Comparison of ENCODE assay signal across 21 cellular contexts in the genomic region with DNA sequence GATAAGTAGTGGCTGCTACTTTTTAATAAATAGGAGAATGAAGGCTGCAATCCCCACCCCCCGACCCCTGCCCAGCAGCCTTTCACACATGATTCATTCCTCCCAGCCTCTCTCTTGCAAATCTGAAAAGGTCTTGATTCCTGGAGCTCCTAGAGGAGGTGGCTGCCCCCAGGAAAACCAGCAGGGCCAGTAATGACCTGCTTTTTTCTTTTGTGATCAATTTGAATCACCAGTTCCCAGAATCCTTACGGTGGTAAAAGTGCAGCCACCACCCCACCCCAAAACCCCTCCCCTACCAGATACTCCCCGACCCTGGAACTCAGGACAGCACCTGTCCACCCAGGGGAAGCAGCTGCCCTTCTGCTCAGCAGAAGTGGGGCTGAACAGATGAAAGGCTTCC.
"Had no signal": no experiment of that assay in that cellular context is flagged by ENCODE, and none has a peak within 500 bp of the region (broad histone marks: within the 10 kb centered on the region; RNA-seq: fewer than 3 reads in every experiment).

No MANE protein-coding gene starts in this region.

- H3K4me1 ChIP-seq: pancreas had no signal

- H3K4me3 Mint-ChIP-seq: immature natural killer cell; memory B cell; mesothelial cell of epicardium; natural killer cell; neural crest cell; stimulated activated memory B cell treated with anti-CD40 and anti-IgM and Interleukin-4, amounts not matched to agents 10 μg/mL and 1 μg/mL and 100 μg/mL, for 72 hours; type B pancreatic cell had no signal

- H3K4me3 ChIP-seq: gastroesophageal sphincter, left ventricle myocardium inferior, lower lobe of right lung, pancreas, spleen, stomach, thyroid gland had no signal

- ATAC-seq: gastroesophageal sphincter; left cardiac atrium; lower lobe of right lung; natural killer cell; pancreas; sciatic nerve; stimulated activated memory B cell treated with anti-CD40 and anti-IgM and Interleukin-4, amounts not matched to agents 10 μg/mL and 1 μg/mL and 100 μg/mL, for 72 hours had no signal

- H3K36me3 ChIP-seq: gastroesophageal sphincter, left ventricle myocardium inferior, lower lobe of right lung, pancreas, spleen, stomach, thyroid gland had no signal

- H3K4me1 Mint-ChIP-seq: immature natural killer cell; natural killer cell; stimulated activated memory B cell treated with anti-CD40 and anti-IgM and Interleukin-4, amounts not matched to agents 10 μg/mL and 1 μg/mL and 100 μg/mL, for 72 hours had no signal

- DNase-seq: effector CD4-positive, alpha-beta T cell; immature natural killer cell; kidney; left cardiac atrium; left ventricle myocardium inferior; lower lobe of right lung; natural killer cell; pancreas; spleen; stimulated activated CD4-positive, alpha-beta T cell treated with anti-CD3 and anti-CD28 coated beads, Interleukin-15, amount 100 ng/mL, for 24 hours; stimulated activated CD4-positive, alpha-beta T cell treated with anti-CD3 and anti-CD28 coated beads, Interleukin-1b, Interleukin-23, amount 100 ng/mL, for 48 hours; stimulated activated CD4-positive, alpha-beta T cell treated with anti-CD3 and anti-CD28 coated beads, Interleukin-4, amount 100 ng/mL, for 24 hours; stomach; thyroid gland had no signal

- H3K9me3 Mint-ChIP-seq: immature natural killer cell; memory B cell; mesothelial cell of epicardium; natural killer cell; neural crest cell; stimulated activated memory B cell treated with anti-CD40 and anti-IgM and Interleukin-4, amounts not matched to agents 10 μg/mL and 1 μg/mL and 100 μg/mL, for 72 hours; type B pancreatic cell had no signal

- H3K27me3 ChIP-seq: gastroesophageal sphincter, pancreas, thyroid gland had no signal

- H3K36me3 Mint-ChIP-seq: immature natural killer cell; memory B cell; mesothelial cell of epicardium; natural killer cell; stimulated activated memory B cell treated with anti-CD40 and anti-IgM and Interleukin-4, amounts not matched to agents 10 μg/mL and 1 μg/mL and 100 μg/mL, for 72 hours; type B pancreatic cell had no signal

- H3K9me3 ChIP-seq: gastroesophageal sphincter, left ventricle myocardium inferior, lower lobe of right lung, pancreas, spleen, stomach, thyroid gland had no signal

- H3K27ac Mint-ChIP-seq: immature natural killer cell; memory B cell; mesothelial cell of epicardium; natural killer cell; stimulated activated memory B cell treated with anti-CD40 and anti-IgM and Interleukin-4, amounts not matched to agents 10 μg/mL and 1 μg/mL and 100 μg/mL, for 72 hours; type B pancreatic cell had no signal

- H3K27ac ChIP-seq: left ventricle myocardium inferior, lower lobe of right lung, pancreas, spleen, stomach, thyroid gland had no signal
